In the genomic region with DNA sequence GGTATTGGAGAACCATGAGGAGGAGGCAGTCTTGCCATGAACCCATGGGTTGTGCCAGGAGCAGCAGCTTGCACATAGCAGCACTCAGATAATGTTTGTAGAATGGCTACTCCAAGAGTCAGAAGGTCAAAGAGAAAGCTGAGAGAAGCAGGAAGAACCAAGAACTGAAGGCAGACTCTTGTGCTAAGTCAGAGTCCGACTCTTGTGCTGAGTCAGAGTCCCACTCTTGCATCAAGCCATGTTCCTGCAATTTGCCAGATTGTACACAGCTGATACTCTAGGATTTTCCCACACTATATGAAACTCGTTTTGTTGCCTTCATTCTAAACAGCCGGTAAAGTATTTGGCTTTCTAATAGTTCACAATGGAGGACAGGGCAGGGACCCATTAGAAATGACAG, we compare ENCODE assay signal across 1 cellular context.
TF ChIP-seq lines count a peak whose summit lies in the region.

No MANE protein-coding gene starts in this region.

TF ChIP-seq in HepG2, 621 proteins besides CTCF, POLR2A, EP300 and RAD21 (continued from another document):
- TF ChIP-seq MAFK (conservative IDR thresholded peaks at IDR 0.05 in 1 of 2, IDR thresholded peaks at IDR 0.05 in 1 of 2; ENCODE audit: low read length in 2 of 2) (peak; percentile 68 to 70), MAFF (IDR thresholded peaks at IDR 0.05; ENCODE audit: low read depth, low read length) (peak; percentile 81)
